Comparison of ENCODE assay signal across 8 cellular contexts in the genomic region with DNA sequence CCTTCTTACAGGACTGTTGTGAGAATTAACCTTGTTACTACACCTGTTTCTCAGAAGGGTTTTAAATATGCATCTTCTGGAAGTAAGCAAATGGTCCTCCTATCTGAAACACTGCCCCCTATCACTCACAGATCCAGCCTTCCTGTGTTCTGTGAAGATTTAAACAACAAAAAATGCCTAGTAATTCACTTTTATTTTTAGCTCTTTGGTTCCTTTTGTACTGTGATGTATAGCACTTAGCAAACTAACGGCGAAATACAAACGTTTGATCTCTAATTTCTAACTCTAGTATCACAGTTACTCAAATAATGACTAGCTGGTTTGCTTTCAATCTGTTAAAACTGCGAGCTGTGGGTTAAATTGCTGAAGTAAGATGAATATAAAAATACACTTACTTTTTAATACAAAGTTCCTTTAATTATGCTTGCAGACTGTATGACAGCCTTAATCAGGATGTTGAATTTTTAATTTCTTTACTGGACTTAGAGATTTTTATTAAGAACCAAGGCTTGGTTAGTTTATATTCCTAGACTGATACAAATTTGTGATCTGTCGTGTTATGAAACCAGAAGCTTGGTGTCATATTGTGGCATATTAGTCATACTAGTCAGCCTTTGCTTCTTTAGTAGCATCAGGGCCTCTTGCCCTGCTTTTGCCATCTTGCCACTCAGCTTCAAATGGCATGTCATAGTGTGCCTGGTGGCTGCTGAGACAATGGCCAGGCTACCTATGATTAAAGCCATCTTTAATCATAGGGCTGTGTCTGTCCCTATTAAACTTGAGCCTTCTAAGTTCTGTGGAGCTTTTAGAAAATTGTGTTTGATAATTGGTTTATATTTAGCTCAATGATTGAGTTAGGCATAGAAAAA. TPM values are rescaled to one million over a fixed set of nuclear protein-coding genes. Genes with fewer than 3 reads are reported as not detected.
DNase-seq lines count a peak whose midpoint lies in the region; ATAC-seq lines count a peak whose summit lies in the region.

No MANE protein-coding gene starts in this region.

- H3K4me1 Mint-ChIP-seq in activated CD8-positive, alpha-beta T cell treated with anti-CD3 and anti-CD28 coated beads, Interleukin-2, amount 10 ng/mL, durations not matched to agents 7 days and 5 days (ENCODE audit: low read depth) = peaks cover 41% of the 10 kb centered on the region

- ATAC-seq in GM18517 (IDR thresholded peaks at IDR 0.05; ENCODE audit: unreplicated experiment) (peak; percentile 55), HG03442 (IDR thresholded peaks at IDR 0.05; ENCODE audit: unreplicated experiment) (peak; percentile 77)
- ATAC-seq in activated CD8-positive, alpha-beta T cell treated with anti-CD3 and anti-CD28 coated beads, Interleukin-2, amount 10 ng/mL, durations not matched to agents 7 days and 5 days = peak; percentile 77

- no peaks in the 10 kb centered on the region for H3K9me3 Mint-ChIP-seq in activated CD8-positive, alpha-beta T cell treated with anti-CD3 and anti-CD28 coated beads, Interleukin-2, amount 10 ng/mL, durations not matched to agents 7 days and 5 days (ENCODE audit: insufficient read depth)

- H3K27ac Mint-ChIP-seq in activated CD8-positive, alpha-beta T cell treated with anti-CD3 and anti-CD28 coated beads, Interleukin-2, amount 10 ng/mL, durations not matched to agents 7 days and 5 days = peak overlapping the region; percentile 83

- no peaks in the 10 kb centered on the region for H3K27me3 Mint-ChIP-seq in activated CD8-positive, alpha-beta T cell treated with anti-CD3 and anti-CD28 coated beads, Interleukin-2, amount 10 ng/mL, durations not matched to agents 7 days and 5 days (ENCODE audit: low read depth)

- CTCF ChIA-PET in activated CD8-positive, alpha-beta T cell treated with anti-CD3 and anti-CD28 coated beads, Interleukin-2, amount 10 ng/mL, durations not matched to agents 7 days and 5 days (lab: Charles Lee) = interaction anchor here (0.7 to 3.7 kb wide), 21 partner anchors 8 to 572 kb away, joined by 3 to 24 read pairs (median 4); a partner anchor contains a TSS

- POLR2A ChIA-PET in activated CD8-positive, alpha-beta T cell treated with anti-CD3 and anti-CD28 coated beads, Interleukin-2, amount 10 ng/mL, durations not matched to agents 7 days and 5 days (lab: Charles Lee) = interaction anchor here (0.6 to 4.0 kb wide), 6 partner anchors 9 to 190 kb away, joined by 3 to 54 read pairs (median 6); a partner anchor contains a TSS

- H3K4me3 Mint-ChIP-seq in activated CD8-positive, alpha-beta T cell treated with anti-CD3 and anti-CD28 coated beads, Interleukin-2, amount 10 ng/mL, durations not matched to agents 7 days and 5 days = peak overlapping the region; percentile 32

- H3K36me3 Mint-ChIP-seq in activated CD8-positive, alpha-beta T cell treated with anti-CD3 and anti-CD28 coated beads, Interleukin-2, amount 10 ng/mL, durations not matched to agents 7 days and 5 days (ENCODE audit: low read depth) = peaks cover 39% of the 10 kb centered on the region

- DNase-seq in AG08395 (ENCODE audit: low spot score) (peak; percentile 67), iPS-NIHi7 (ENCODE audit: extremely low spot score) (peak; percentile 18), epidermal melanocyte (ENCODE audit: insufficient read length, low spot score) (no peak), NCI-H146 treated with DMSO at 0.1 percent for 48 hours (lab: John Stamatoyannopoulos, UW; ENCODE audit: unreplicated experiment) (no peak), NCI-H226 (no peak)
- DNase-seq in activated CD8-positive, alpha-beta T cell treated with anti-CD3 and anti-CD28 coated beads, Interleukin-2, amount 10 ng/mL, durations not matched to agents 7 days and 5 days = peak; percentile 44

RNA-seq across cellular contexts. Expression of a gene that starts 9.2 kb away (rescaled TPM):
- 100 to 1,000 TPM in 1 of 2 experiments, 10 to 100 TPM in 1; 91.6 to 100 TPM for total RNA-seq in activated CD8-positive, alpha-beta T cell treated with anti-CD3 and anti-CD28 coated beads, Interleukin-2, amount 10 ng/mL, durations not matched to agents 7 days and 5 days

Comparison
In these comparisons a context has a peak if more than half of its experiments do, and no peak if none do; other contexts are left out.
1. DNase-seq: peak in AG08395 (single experiment), activated CD8-positive, alpha-beta T cell treated with anti-CD3 and anti-CD28 coated beads, Interleukin-2, amount 10 ng/mL, durations not matched to agents 7 days and 5 days (single experiment) and iPS-NIHi7 (single experiment); none in epidermal melanocyte (single experiment), NCI-H146 treated with DMSO at 0.1 percent for 48 hours (single experiment) and NCI-H226 (single experiment).
2. Peak in every context shown above with its lines, with median percentiles within 50 percentile points of each other: ATAC-seq.